ENCODE assay signal across 8 cellular contexts in genomic region chr12:133037207-133038005, GRCh38. TPM values are rescaled to one million over a fixed set of nuclear protein-coding genes. Genes with fewer than 3 reads are reported as not detected.
DNase-seq lines count a peak whose midpoint lies in the region; ATAC-seq, FAIRE-seq and TF ChIP-seq lines count a peak whose summit lies in the region.

Gene ZNF84 (plus strand): TSS chr12:133037509. CDS start chr12:133041468, 3,959 bp downstream.

- H3K4me2 ChIP-seq in parathyroid adenoma (ENCODE audit: low read length) = peak within 1 kb of the TSS; percentile 75

- POLR2A ChIA-PET in T-cell (lab: Charles Lee) = interaction anchor here in 1 of 2 donors (2.4 kb wide), 1 partner anchor 43 kb away, joined by 8 read pairs; no protein-coding TSS in a partner anchor

- 0 to 1% (median 1%) methylated on average over 95 to 103 of the region's 103 CpGs for WGBS in adipose tissue, 3 donors
- 0 to 1% methylated on average over 34 to 58 of the region's 103 CpGs for WGBS in tibial nerve, 2 donors

- peak within 1 kb of the TSS; percentile 92 to 96 (median 93) for H3K4me3 Mint-ChIP-seq in T-cell

- peaks cover 11% of the 10 kb centered on the region for H3K79me2 ChIP-seq in parathyroid adenoma

- peaks cover 3 to 8% of the 10 kb centered on the region in 2 donors for H3K27me3 Mint-ChIP-seq in T-cell

- no peak for TF ChIP-seq CTCF in cardiac muscle cell (IDR thresholded peaks at IDR 0.05; ENCODE audit: low read depth, low read length)
- no peak for TF ChIP-seq CTCF in parathyroid adenoma (IDR thresholded peaks at IDR 0.05)
- TF ChIP-seq CTCF in tibial nerve (IDR thresholded peaks at IDR 0.05) = peak in 2 of 5 experiments; percentile 13 to 30

- peak; percentile 100 for FAIRE-seq in GM12891 (lab: Jason Lieb, UNC)

- peaks cover 12 to 25% (median 22%) of the 10 kb centered on the region in 3 donors for H3K4me1 Mint-ChIP-seq in T-cell

- CTCF ChIA-PET in T-cell (lab: Charles Lee) = interaction anchor here in 1 of 2 donors (0.6 to 0.7 kb wide), 2 partner anchors 12 to 92 kb away, joined by 3 to 5 read pairs; no protein-coding TSS in a partner anchor

- peak within 1 kb of the TSS; percentile 97 to 98 for H3K27ac Mint-ChIP-seq in T-cell

- DNase-seq in GM12891 (ENCODE audit: insufficient read length, low spot score) (peak; percentile 78), NCI-H1436 treated with DMSO at 0.1 percent for 48 hours (lab: John Stamatoyannopoulos, UW) (peak; percentile 69), T-cell (peak; percentile 90 to 99 (median 97)), cardiac muscle cell (ENCODE audit: low read depth in 1 of 2, low spot score in 1 of 2) (peak; percentile 98 to 99), tibial nerve (ENCODE audit: low spot score in 2 of 2) (peak; percentile 88 to 89)

- peaks cover 43% of the 10 kb centered on the region for H3K36me3 Mint-ChIP-seq in T-cell

- TF ChIP-seq EP300 in tibial nerve (IDR thresholded peaks at IDR 0.05) = peak; percentile 77 to 85

- no peak; the same call in 1 of the 2 replicates for TF ChIP-seq POLR2A in GM12891 (IDR thresholded peaks at IDR 0.05; ENCODE audit: low read depth, low read length)
- TF ChIP-seq POLR2A in tibial nerve (IDR thresholded peaks at IDR 0.05) = peak; percentile 35 to 71

- H2AFZ ChIP-seq in parathyroid adenoma = peak within 1 kb of the TSS; percentile 90

- H3K9me3 ChIP-seq in cardiac muscle cell (ENCODE audit: low read depth) (peaks cover 3% of the 10 kb centered on the region), parathyroid adenoma (ENCODE audit: control insufficient read depth, low read length) (no peaks in the 10 kb centered on the region), tibial nerve (peaks cover 0 to 79% (median 25%) of the 10 kb centered on the region in 4 donors)

- H3K27me3 ChIP-seq in cardiac muscle cell (no peaks in the 10 kb centered on the region), parathyroid adenoma (ENCODE audit: control insufficient read depth, insufficient read depth, low read length) (no peaks in the 10 kb centered on the region), tibial nerve (no peaks in the 10 kb centered on the region)

- ATAC-seq in HG02840 (IDR thresholded peaks at IDR 0.05; ENCODE audit: low FRiP score, unreplicated experiment) (peak; percentile 94), T-cell (replicated peaks in 1 of 4) (peak; percentile 92 to 96 (median 94))

- H3K9me3 Mint-ChIP-seq in T-cell = peaks cover 17 to 42% (median 35%) of the 10 kb centered on the region in 3 donors

- H3K9ac ChIP-seq in parathyroid adenoma = peak within 1 kb of the TSS; percentile 33

- H3K4me1 ChIP-seq in cardiac muscle cell (ENCODE audit: low read depth) (peaks cover 5% of the 10 kb centered on the region), parathyroid adenoma (no peaks in the 10 kb centered on the region), tibial nerve (peaks cover 0 to 10% (median 3%) of the 10 kb centered on the region in 4 donors)

- H3K4me3 ChIP-seq in cardiac muscle cell (peak within 1 kb of the TSS; percentile 54), parathyroid adenoma (ENCODE audit: low read depth, low read length) (peak within 1 kb of the TSS; percentile 73), tibial nerve (peak within 1 kb of the TSS; percentile 68 to 95 (median 76))

- H3K27ac ChIP-seq in adipose tissue (ENCODE audit: low read depth, low read length) = peak within 1 kb of the TSS; percentile 2
- H3K27ac ChIP-seq in cardiac muscle cell = peak within 1 kb of the TSS; percentile 93
- H3K27ac ChIP-seq in parathyroid adenoma = peak within 1 kb of the TSS; percentile 81
- peak within 1 kb of the TSS; percentile 87 to 99 (median 94) for H3K27ac ChIP-seq in tibial nerve

- H3K36me3 ChIP-seq in cardiac muscle cell (peaks cover 9% of the 10 kb centered on the region), parathyroid adenoma (ENCODE audit: control insufficient read depth, insufficient read depth, low read length) (no peaks in the 10 kb centered on the region), tibial nerve (peaks cover 0 to 36% (median 11%) of the 10 kb centered on the region in 3 donors)

TF ChIP-seq in GM12891, 5 proteins besides CTCF, POLR2A, EP300 and RAD21:
- TF ChIP-seq POU2F2 (IDR thresholded peaks at IDR 0.05; ENCODE audit: low read depth, low read length) (peak; percentile 9; the same call in 1 of the 2 replicates), PAX5 (IDR thresholded peaks at IDR 0.05; ENCODE audit: insufficient read depth, low read length, severe bottlenecking) (no peak), SPI1 (IDR thresholded peaks at IDR 0.05; ENCODE audit: low read depth, low read length) (0 out of 2 replicates have a peak, but pooled peaks have one; percentile 17), POLR2AphosphoS5 (IDR thresholded peaks at IDR 0.05; ENCODE audit: low read depth, low read length) (peak; percentile 60; the same call in 1 of the 2 replicates), TAF1 (IDR thresholded peaks at IDR 0.05; ENCODE audit: low read depth, low read length) (0 out of 2 replicates have a peak, but pooled peaks have one; percentile 53)

RNA-seq across cellular contexts. Expression of gene ZNF84, which starts in this region (rescaled TPM):
- 9.1 TPM for polyA plus RNA-seq in GM12891 (2012; ENCODE audit: low read depth, missing spikeins)
- total RNA-seq in T-cell = 10 to 100 TPM; 26.6 to 38.9 (median 35.9) TPM
- 10 to 100 TPM in 1 of 3 donors, 1 to 10 TPM in 2; 5.9 to 10.6 (median 6.3) TPM for polyA plus RNA-seq in adipose tissue
- 18.4 and 29.2 TPM in 2 replicates for total RNA-seq in cardiac muscle cell
- polyA plus RNA-seq in cardiac muscle cell = 22.5 and 31.5 TPM in 2 replicates
- total RNA-seq in tibial nerve = 10 to 100 TPM; 21.6 to 62.0 (median 30.1) TPM

Comparison
In these comparisons a context has a peak if more than half of its experiments do, and no peak if none do; other contexts are left out.
1. Peak in every context shown above with its lines: DNase-seq, ATAC-seq, H3K4me3 ChIP-seq and H3K27ac ChIP-seq.
2. H3K27ac ChIP-seq: peak in every context shown above with its lines; median percentile 94 in tibial nerve; 93 in cardiac muscle cell; 81 in parathyroid adenoma; 2 in adipose tissue.